1 cellular context compared by ENCODE assay signal in genomic region chr11:66510271-66510989, GRCh38.
TF ChIP-seq lines count a peak whose summit lies in the region.

BBS1 (plus strand) TSS chr11:66510635; CDS start chr11:66510660, 25 bp downstream.

TF ChIP-seq in GM12878, 131 proteins besides CTCF, POLR2A, EP300 and RAD21 (continued from another document and continues in another):
- TF ChIP-seq RELB (IDR thresholded peaks at IDR 0.05; ENCODE audit: low read depth) = peak; percentile 95
- peak; percentile 88; the same call in 1 of the 2 replicates for TF ChIP-seq TARDBP (IDR thresholded peaks at IDR 0.05; ENCODE audit: borderline replicate concordance)
- TF ChIP-seq, protein P1, sequence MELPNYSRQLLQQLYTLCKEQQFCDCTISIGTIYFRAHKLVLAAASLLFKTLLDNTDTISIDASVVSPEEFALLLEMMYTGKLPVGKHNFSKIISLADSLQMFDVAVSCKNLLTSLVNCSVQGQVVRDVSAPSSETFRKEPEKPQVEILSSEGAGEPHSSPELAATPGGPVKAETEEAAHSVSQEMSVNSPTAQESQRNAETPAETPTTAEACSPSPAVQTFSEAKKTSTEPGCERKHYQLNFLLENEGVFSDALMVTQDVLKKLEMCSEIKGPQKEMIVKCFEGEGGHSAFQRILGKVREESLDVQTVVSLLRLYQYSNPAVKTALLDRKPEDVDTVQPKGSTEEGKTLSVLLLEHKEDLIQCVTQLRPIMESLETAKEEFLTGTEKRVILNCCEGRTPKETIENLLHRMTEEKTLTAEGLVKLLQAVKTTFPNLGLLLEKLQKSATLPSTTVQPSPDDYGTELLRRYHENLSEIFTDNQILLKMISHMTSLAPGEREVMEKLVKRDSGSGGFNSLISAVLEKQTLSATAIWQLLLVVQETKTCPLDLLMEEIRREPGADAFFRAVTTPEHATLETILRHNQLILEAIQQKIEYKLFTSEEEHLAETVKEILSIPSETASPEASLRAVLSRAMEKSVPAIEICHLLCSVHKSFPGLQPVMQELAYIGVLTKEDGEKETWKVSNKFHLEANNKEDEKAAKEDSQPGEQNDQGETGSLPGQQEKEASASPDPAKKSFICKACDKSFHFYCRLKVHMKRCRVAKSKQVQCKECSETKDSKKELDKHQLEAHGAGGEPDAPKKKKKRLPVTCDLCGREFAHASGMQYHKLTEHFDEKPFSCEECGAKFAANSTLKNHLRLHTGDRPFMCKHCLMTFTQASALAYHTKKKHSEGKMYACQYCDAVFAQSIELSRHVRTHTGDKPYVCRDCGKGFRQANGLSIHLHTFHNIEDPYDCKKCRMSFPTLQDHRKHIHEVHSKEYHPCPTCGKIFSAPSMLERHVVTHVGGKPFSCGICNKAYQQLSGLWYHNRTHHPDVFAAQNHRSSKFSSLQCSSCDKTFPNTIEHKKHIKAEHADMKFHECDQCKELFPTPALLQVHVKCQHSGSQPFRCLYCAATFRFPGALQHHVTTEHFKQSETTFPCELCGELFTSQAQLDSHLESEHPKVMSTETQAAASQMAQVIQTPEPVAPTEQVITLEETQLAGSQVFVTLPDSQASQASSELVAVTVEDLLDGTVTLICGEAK (IDR thresholded peaks at IDR 0.05; ENCODE audit: borderline replicate concordance) = peak; percentile 94
- TF ChIP-seq ELK1 (IDR thresholded peaks at IDR 0.05; ENCODE audit: low read depth, low read length) = peak; percentile 54; the same call in 1 of the 2 replicates
- TF ChIP-seq IKZF1 (conservative IDR thresholded peaks at IDR 0.05) = peak; percentile 64
- TF ChIP-seq ZBTB11 (CRISPR knock-in tag; IDR thresholded peaks at IDR 0.05) = peak; percentile 95
- TF ChIP-seq YY1 (IDR thresholded peaks at IDR 0.05; ENCODE audit: low read depth, low read length) = peak; percentile 99
- TF ChIP-seq NBN (IDR thresholded peaks at IDR 0.05) = 0 out of 2 replicates have a peak, but pooled peaks have one; percentile 33
- no peak for TF ChIP-seq ATF3 (IDR thresholded peaks at IDR 0.05; ENCODE audit: borderline replicate concordance, extremely low read depth, low read depth, low read length)
- TF ChIP-seq, protein P2, sequence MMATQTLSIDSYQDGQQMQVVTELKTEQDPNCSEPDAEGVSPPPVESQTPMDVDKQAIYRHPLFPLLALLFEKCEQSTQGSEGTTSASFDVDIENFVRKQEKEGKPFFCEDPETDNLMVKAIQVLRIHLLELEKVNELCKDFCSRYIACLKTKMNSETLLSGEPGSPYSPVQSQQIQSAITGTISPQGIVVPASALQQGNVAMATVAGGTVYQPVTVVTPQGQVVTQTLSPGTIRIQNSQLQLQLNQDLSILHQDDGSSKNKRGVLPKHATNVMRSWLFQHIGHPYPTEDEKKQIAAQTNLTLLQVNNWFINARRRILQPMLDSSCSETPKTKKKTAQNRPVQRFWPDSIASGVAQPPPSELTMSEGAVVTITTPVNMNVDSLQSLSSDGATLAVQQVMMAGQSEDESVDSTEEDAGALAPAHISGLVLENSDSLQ (IDR thresholded peaks at IDR 0.05) = no peak
- no peak for TF ChIP-seq FOS (IDR thresholded peaks at IDR 0.05; ENCODE audit: borderline replicate concordance, extremely low read depth, insufficient read length)
- TF ChIP-seq MEF2B (IDR thresholded peaks at IDR 0.05; ENCODE audit: partially characterized antibody, poor library complexity, severe bottlenecking) = peak; percentile 29
- no peak; the same call in 1 of the 2 replicates for TF ChIP-seq DPF2 (IDR thresholded peaks at IDR 0.05)
- TF ChIP-seq TBL1XR1 (IDR thresholded peaks at IDR 0.05; ENCODE audit: low read depth, low read length) = no peak
- TF ChIP-seq ZNF217 (IDR thresholded peaks at IDR 0.05) = no peak
- 0 out of 2 replicates have a peak, but pooled peaks have one; percentile 24 for TF ChIP-seq ESRRA (IDR thresholded peaks at IDR 0.05; ENCODE audit: low read length)
- TF ChIP-seq IKZF2 (IDR thresholded peaks at IDR 0.05) = 0 out of 4 replicates have a peak, but pooled peaks of 1 of the 2 experiments have one; percentile 34
- 0 out of 2 replicates have a peak, but pooled peaks have one; percentile 15 for TF ChIP-seq SMC3 (IDR thresholded peaks at IDR 0.05; ENCODE audit: borderline replicate concordance, low read length)
- no peak for TF ChIP-seq SMAD1 (IDR thresholded peaks at IDR 0.05; ENCODE audit: low read depth, partially characterized antibody)
- TF ChIP-seq STAT1 (conservative IDR thresholded peaks at IDR 0.05) = peak; percentile 52; the same call in 1 of the 2 replicates
- peak; percentile 65; the same call in 1 of the 2 replicates for TF ChIP-seq CBFB (IDR thresholded peaks at IDR 0.05; ENCODE audit: low read depth)
- TF ChIP-seq TCF7 (IDR thresholded peaks at IDR 0.05; ENCODE audit: borderline replicate concordance) = no peak
- TF ChIP-seq SMARCA5 (IDR thresholded peaks at IDR 0.05) = peak; percentile 88; the same call in 1 of the 2 replicates
- no peak for TF ChIP-seq MTA2 (IDR thresholded peaks at IDR 0.05; ENCODE audit: low read depth)
- peak; percentile 97 for TF ChIP-seq BMI1 (IDR thresholded peaks at IDR 0.05; ENCODE audit: borderline replicate concordance)
- TF ChIP-seq, protein P3, sequence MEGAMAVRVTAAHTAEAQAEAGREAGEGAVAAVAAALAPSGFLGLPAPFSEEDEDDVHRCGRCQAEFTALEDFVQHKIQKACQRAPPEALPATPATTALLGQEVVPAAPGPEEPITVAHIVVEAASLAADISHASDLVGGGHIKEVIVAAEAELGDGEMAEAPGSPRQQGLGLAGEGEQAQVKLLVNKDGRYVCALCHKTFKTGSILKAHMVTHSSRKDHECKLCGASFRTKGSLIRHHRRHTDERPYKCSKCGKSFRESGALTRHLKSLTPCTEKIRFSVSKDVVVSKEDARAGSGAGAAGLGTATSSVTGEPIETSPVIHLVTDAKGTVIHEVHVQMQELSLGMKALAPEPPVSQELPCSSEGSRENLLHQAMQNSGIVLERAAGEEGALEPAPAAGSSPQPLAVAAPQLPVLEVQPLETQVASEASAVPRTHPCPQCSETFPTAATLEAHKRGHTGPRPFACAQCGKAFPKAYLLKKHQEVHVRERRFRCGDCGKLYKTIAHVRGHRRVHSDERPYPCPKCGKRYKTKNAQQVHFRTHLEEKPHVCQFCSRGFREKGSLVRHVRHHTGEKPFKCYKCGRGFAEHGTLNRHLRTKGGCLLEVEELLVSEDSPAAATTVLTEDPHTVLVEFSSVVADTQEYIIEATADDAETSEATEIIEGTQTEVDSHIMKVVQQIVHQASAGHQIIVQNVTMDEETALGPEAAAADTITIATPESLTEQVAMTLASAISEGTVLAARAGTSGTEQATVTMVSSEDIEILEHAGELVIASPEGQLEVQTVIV (IDR thresholded peaks at IDR 0.05; ENCODE audit: borderline replicate concordance, partially characterized antibody) = no peak
- TF ChIP-seq IRF3 (IDR thresholded peaks at IDR 0.05) = no peak
- no peak for TF ChIP-seq CUX1 (IDR thresholded peaks at IDR 0.05; ENCODE audit: insufficient replicate concordance, low read depth, low read length)
- peak; percentile 84; the same call in 1 of the 2 replicates for TF ChIP-seq LARP7 (IDR thresholded peaks at IDR 0.05)
- TF ChIP-seq EZH2 (IDR thresholded peaks at IDR 0.05; ENCODE audit: borderline replicate concordance, control insufficient read depth, low read depth, low read length) = no peak
- no peak for TF ChIP-seq SUPT20H (IDR thresholded peaks at IDR 0.05; ENCODE audit: borderline replicate concordance, control insufficient read depth, low read depth, low read length)
- no peak for TF ChIP-seq BACH1 (IDR thresholded peaks at IDR 0.05; ENCODE audit: borderline replicate concordance)
- peak; percentile 56; the same call in 1 of the 2 replicates for TF ChIP-seq CREM (IDR thresholded peaks at IDR 0.05; ENCODE audit: low read depth)
- peak; percentile 97 for TF ChIP-seq MXI1 (IDR thresholded peaks at IDR 0.05; ENCODE audit: low read depth, low read length)
- TF ChIP-seq HDGF (IDR thresholded peaks at IDR 0.05) = no peak
- no peak for TF ChIP-seq CHD4 (IDR thresholded peaks at IDR 0.05)
- TF ChIP-seq SREBF2 (IDR thresholded peaks at IDR 0.05; ENCODE audit: low read length) = no peak
- TF ChIP-seq ATF7 (IDR thresholded peaks at IDR 0.05; ENCODE audit: low read depth) = no peak
- no peak for TF ChIP-seq JUNB (IDR thresholded peaks at IDR 0.05)
